Comparison of ENCODE assay signal across 24 cellular contexts in the genomic region with DNA sequence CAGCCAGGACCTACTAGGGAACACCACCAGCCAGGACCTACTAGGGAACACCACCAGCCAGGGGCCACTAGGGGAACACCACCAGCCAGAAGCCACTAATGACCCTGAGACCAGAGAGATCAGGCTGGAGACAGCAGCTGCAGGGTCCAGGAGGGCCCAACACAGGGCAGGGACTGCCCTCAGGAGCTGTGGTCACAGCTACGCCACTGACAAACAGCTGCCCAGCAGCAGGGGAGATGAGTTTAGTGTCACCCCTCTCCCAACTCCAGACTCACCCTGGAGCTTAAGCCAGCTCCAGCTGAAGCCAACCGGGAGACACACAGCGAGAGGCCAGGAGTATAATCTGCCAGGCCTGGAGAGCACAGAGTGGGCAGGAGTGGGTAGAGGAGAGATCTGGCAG.
"Had no signal": no experiment of that assay in that cellular context is flagged by ENCODE, and none has a peak within 500 bp of the region (broad histone marks: within the 10 kb centered on the region; RNA-seq: fewer than 3 reads in every experiment).

No MANE protein-coding gene starts in this region.

- H3K27ac ChIP-seq: esophagus muscularis mucosa, foreskin keratinocyte, left lung, lower lobe of right lung, pancreas, prostate gland, testis, transverse colon had no signal

- H3K9me3 ChIP-seq: esophagus muscularis mucosa, heart right ventricle, left lung, lower lobe of right lung, mucosa of descending colon, pancreas, prostate gland, testis, transverse colon had no signal

- H3K4me3 ChIP-seq: esophagus muscularis mucosa, heart right ventricle, left lung, lower lobe of right lung, mucosa of descending colon, pancreas, prostate gland, testis, transverse colon had no signal

- FAIRE-seq: pancreas had no signal

- H3K4me1 ChIP-seq: foreskin keratinocyte, left lung, lower lobe of right lung, pancreas, prostate gland, testis, transverse colon had no signal

- H3K27me3 ChIP-seq: esophagus muscularis mucosa, foreskin keratinocyte, heart right ventricle, left lung, pancreas, testis, transverse colon had no signal

- H3K36me3 ChIP-seq: prostate gland had no signal

- DNase-seq: activated B cell treated with CpG ODN at 0.5 μM for 24 hours; activated CD4-positive, alpha-beta T cell treated with anti-CD3 and anti-CD28 coated beads, Interleukin-2, amount 50 U/mL, for 4 hours; activated CD8-positive, alpha-beta memory T cell treated with anti-CD3 and anti-CD28 coated beads for 24 hours; activated gamma-delta T cell treated with Interleukin-2 at 50 U/mL for 16 hours; activated naive CD4-positive, alpha-beta T cell treated with anti-CD3 and anti-CD28 coated beads, Interleukin-2, amount 50 U/mL, for 16 hours; amniotic stem cell; caudate nucleus; foreskin keratinocyte; kidney glomerular epithelial cell; left lung; lower lobe of right lung; mesendoderm; mucosa of descending colon; naive B cell; nephron progenitor cell; pancreas; stimulated activated CD4-positive, alpha-beta T cell treated with anti-CD3 and anti-CD28 coated beads, Interleukin-2, amount 100 ng/mL, for 48 hours; stimulated activated naive CD8-positive, alpha-beta T cell treated with anti-CD3 and anti-CD28 coated beads, Interleukin-15, Interleukin-2, amounts not matched to agents 100 U/mL and 50 U/mL, for 24 hours; T-helper 1 cell; testis; transverse colon had no signal
